In genomic region chr22:23675502-23676415, GRCh38 we compare ENCODE assay signal across 14 cellular contexts. TPM values are rescaled to one million over a fixed set of nuclear protein-coding genes. Genes with fewer than 3 reads are reported as not detected.
DNase-seq lines count a peak whose midpoint lies in the region; ATAC-seq and TF ChIP-seq lines count a peak whose summit lies in the region.
"Had no signal": no experiment of that assay in that cellular context is flagged by ENCODE, and none has a peak within 500 bp of the region (broad histone marks: within the 10 kb centered on the region; RNA-seq: fewer than 3 reads in every experiment).

No MANE protein-coding gene starts in this region.

- TF ChIP-seq CTCF in Caco-2 (IDR thresholded peaks at IDR 0.05; ENCODE audit: insufficient read depth in 1 of 2, low read depth in 1 of 2, low read length in 1 of 2, severe bottlenecking in 1 of 2, unreplicated experiment in 1 of 2) (no peak), PC-3 (conservative IDR thresholded peaks at IDR 0.05; ENCODE audit: low read depth, low read length) (no peak), fibroblast of villous mesenchyme (IDR thresholded peaks at IDR 0.05; ENCODE audit: insufficient read depth, low read depth, low read length) (no peak), GM13976 (IDR thresholded peaks at IDR 0.05; ENCODE audit: borderline replicate concordance, control extremely low read depth, extremely low read depth, insufficient read depth, missing control alignments) (no peak)

- ATAC-seq in PC-3, result no peak; the same call in 1 of the 2 replicates

- CTCF ChIA-PET in Caco-2 (lab: Charles Lee) (no interaction called here), PC-3 (lab: Charles Lee) (no interaction called here)

- no peak overlapping the region for H3K9ac ChIP-seq in PC-3 (ENCODE audit: low read length)

- no peaks in the 10 kb centered on the region for H3K79me2 ChIP-seq in PC-3 (ENCODE audit: low read length)

- POLR2A ChIA-PET in Caco-2 (lab: Charles Lee) (no interaction called here), PC-3 (lab: Charles Lee; ENCODE audit: unreplicated experiment) (no interaction called here)

- H3K4me1 Mint-ChIP-seq in Caco-2 (ENCODE audit: low read depth, unreplicated experiment), result no peaks in the 10 kb centered on the region
- H3K4me1 Mint-ChIP-seq: activated naive CD8-positive, alpha-beta T cell treated with anti-CD3 and anti-CD28 coated beads for 36 hours had no signal

- H3K9me2 ChIP-seq in PC-3 (replicated peaks; ENCODE audit: low read length), result no peaks in the 10 kb centered on the region

- H3K4me3 ChIP-seq in Caco-2 (ENCODE audit: low read depth, low read length) (no peak overlapping the region), PC-3 (ENCODE audit: low read length) (no peak overlapping the region), fibroblast of villous mesenchyme (ENCODE audit: low read depth, low read length) (no peak overlapping the region)

- H3K27me3 ChIP-seq in Caco-2 (replicated peaks; ENCODE audit: control insufficient read depth, insufficient read depth, low read length), result no peaks in the 10 kb centered on the region
- no peaks in the 10 kb centered on the region for H3K27me3 ChIP-seq in PC-3 (ENCODE audit: low read length)

- H3K9me3 Mint-ChIP-seq in Caco-2 (ENCODE audit: unreplicated experiment), result no peaks in the 10 kb centered on the region
- H3K9me3 Mint-ChIP-seq: activated naive CD8-positive, alpha-beta T cell treated with anti-CD3 and anti-CD28 coated beads for 36 hours; stimulated activated naive CD8-positive, alpha-beta T cell treated with anti-CD3 and anti-CD28 coated beads, Interleukin-15, Interleukin-2, amounts not matched to agents 100 ng/mL and 50 ng/mL, for 24 hours had no signal

- no peak overlapping the region for H2AFZ ChIP-seq in PC-3 (ENCODE audit: low read length)

- H3K9me3 ChIP-seq in Caco-2, result no peaks in the 10 kb centered on the region
- H3K9me3 ChIP-seq in PC-3 (ENCODE audit: low read length), result no peaks in the 10 kb centered on the region

- H3F3A ChIP-seq in PC-3 (ENCODE audit: low read length, unreplicated experiment), result no peaks in the 10 kb centered on the region

- H4K20me1 ChIP-seq in PC-3 (ENCODE audit: low read length), result no peaks in the 10 kb centered on the region

- H3K4me1 ChIP-seq in Caco-2, result 0 out of 2 replicates have a peak, but pooled peaks cover 3% of the 10 kb centered on the region
- H3K4me1 ChIP-seq in PC-3 (ENCODE audit: insufficient read depth, low read length), result no peaks in the 10 kb centered on the region

- peaks cover 9% of the 10 kb centered on the region for H3K36me3 Mint-ChIP-seq in Caco-2 (ENCODE audit: insufficient read depth, unreplicated experiment)

- no peak overlapping the region for H3K27ac ChIP-seq in PC-3 (ENCODE audit: low read length)
- H3K27ac ChIP-seq: RWPE1 had no signal

- peak in 1 of 2 experiments; percentile 57 for DNase-seq in Caco-2
- peak; percentile 3 for DNase-seq in PC-3
- DNase-seq in fibroblast of villous mesenchyme (ENCODE audit: low read depth), result peak; percentile 21
- peak; percentile 79 for DNase-seq in posterior vena cava (ENCODE audit: low spot score)
- no peak for DNase-seq in GM13976 (ENCODE audit: low spot score)
- DNase-seq in DMS153 (lab: John Stamatoyannopoulos, UW), result no peak
- DNase-seq in pons (ENCODE audit: low spot score), result no peak
- DNase-seq in stimulated activated naive CD4-positive, alpha-beta T cell (lab: John Stamatoyannopoulos, UW), result no peak
- DNase-seq: activated naive CD8-positive, alpha-beta T cell treated with anti-CD3 and anti-CD28 coated beads for 36 hours; hippocampal formation; NCI-H2081 treated with DMSO at 0.1 percent for 48 hours; stimulated activated CD4-positive, alpha-beta T cell treated with anti-CD3 and anti-CD28 coated beads, Interleukin-15, amount 100 ng/mL, for 24 hours had no signal

- H3K4me3 Mint-ChIP-seq in Caco-2 (ENCODE audit: unreplicated experiment), result no peak overlapping the region
- H3K4me3 Mint-ChIP-seq: activated naive CD8-positive, alpha-beta T cell treated with anti-CD3 and anti-CD28 coated beads for 36 hours; stimulated activated naive CD8-positive, alpha-beta T cell treated with anti-CD3 and anti-CD28 coated beads, Interleukin-15, Interleukin-2, amounts not matched to agents 100 ng/mL and 50 ng/mL, for 24 hours had no signal

- H3K4me2 ChIP-seq in PC-3 (ENCODE audit: low read length), result no peak overlapping the region

- intact Hi-C loops in Caco-2 (cut with micrococcal nuclease; ENCODE audit: unreplicated experiment) (no loop called here), PC-3 (cut with micrococcal nuclease) (no loop called here), posterior vena cava (cut with DNase I) (no loop called here)

- peak overlapping the region; percentile 42 for H3K27ac Mint-ChIP-seq in Caco-2 (ENCODE audit: unreplicated experiment)
- H3K27ac Mint-ChIP-seq: activated naive CD8-positive, alpha-beta T cell treated with anti-CD3 and anti-CD28 coated beads for 36 hours; stimulated activated naive CD8-positive, alpha-beta T cell treated with anti-CD3 and anti-CD28 coated beads, Interleukin-15, Interleukin-2, amounts not matched to agents 100 ng/mL and 50 ng/mL, for 24 hours had no signal

- H3K27me3 Mint-ChIP-seq in Caco-2 (ENCODE audit: insufficient read depth, unreplicated experiment), result no peaks in the 10 kb centered on the region
- H3K27me3 Mint-ChIP-seq: activated naive CD8-positive, alpha-beta T cell treated with anti-CD3 and anti-CD28 coated beads for 36 hours; stimulated activated naive CD8-positive, alpha-beta T cell treated with anti-CD3 and anti-CD28 coated beads, Interleukin-15, Interleukin-2, amounts not matched to agents 100 ng/mL and 50 ng/mL, for 24 hours had no signal

- in situ Hi-C loops in GM13976 (cut with MboI; ENCODE audit: low sequenced_read_pairs, unreplicated experiment), result no loop called here

- BruUV-seq in Caco-2 (replicated peaks; lab: Mats Ljungman, UMichigan), result no TSS peak
- no TSS peak for BruUV-seq in PC-3 (replicated peaks; lab: Mats Ljungman, UMichigan)

- H3K36me3 ChIP-seq in Caco-2 (ENCODE audit: control insufficient read depth, insufficient read depth, low read length) (no peaks in the 10 kb centered on the region), PC-3 (ENCODE audit: low read depth, low read length) (no peaks in the 10 kb centered on the region)

RNA-seq across cellular contexts. Expression of gene RGL4, which starts 15.1 kb away (rescaled TPM):
- not detected in 2 replicates for total RNA-seq in Caco-2 (2022)
- not detected in 2 replicates for total RNA-seq in PC-3 (2014; rRNA removed)
- total RNA-seq in fibroblast of villous mesenchyme, result not detected in 2 replicates
- total RNA-seq in posterior vena cava, result 1 to 10 TPM in 1 of 2 donors, under 1 TPM in 1; 0.24 to 1.7 TPM

RNA-seq across cellular contexts. Expression of gene DRICH1, which starts 43.6 kb away (rescaled TPM):
- total RNA-seq in Caco-2 (2022), result 4.7 and 4.8 TPM in 2 replicates
- total RNA-seq in PC-3 (2014; rRNA removed), result 0.15 TPM in 1 of 2 replicates, not detected in the other
- under 0.01 TPM in 1 of 2 replicates, not detected in the other for total RNA-seq in fibroblast of villous mesenchyme
- total RNA-seq in posterior vena cava, result under 1 TPM; 0.19 to 0.42 TPM
- total RNA-seq: activated naive CD8-positive, alpha-beta T cell treated with anti-CD3 and anti-CD28 coated beads for 36 hours had no signal

Comparison
In these comparisons a context has a peak if more than half of its experiments do, and no peak if none do; other contexts are left out.
1. DNase-seq: peak in PC-3 (single experiment), fibroblast of villous mesenchyme (single experiment) and posterior vena cava (single experiment); none in GM13976 (single experiment), DMS153 (single experiment), pons (single experiment) and stimulated activated naive CD4-positive, alpha-beta T cell (0 of 6).